16 cellular contexts compared by ENCODE assay signal in genomic region chrX:26653050-26653449, GRCh38.
"Had no signal": no experiment of that assay in that cellular context is flagged by ENCODE, and none has a peak within 500 bp of the region (broad histone marks: within the 10 kb centered on the region; RNA-seq: fewer than 3 reads in every experiment).

No MANE protein-coding gene starts in this region.

- DNase-seq: activated CD4-positive, alpha-beta T cell treated with anti-CD3 and anti-CD28 coated beads for 48 hours; activated CD4-positive, alpha-beta T cell treated with anti-CD3 and anti-CD28 coated beads, Interleukin-2, amount 50 U/mL, for 4 hours; activated CD4-positive, CD25-positive, alpha-beta regulatory T cell treated with anti-CD3 and anti-CD28 coated beads, Interleukin-2, amount 50 U/mL, for 72 hours; activated CD8-positive, alpha-beta memory T cell treated with anti-CD3 and anti-CD28 coated beads, Interleukin-2, amount 10 ng/mL, durations not matched to agents 7 days and 5 days; activated effector memory CD4-positive, alpha-beta T cell treated with Interleukin-2 at 50 U/mL for 16 hours; activated naive CD4-positive, alpha-beta T cell; activated T-cell treated with anti-CD3 and anti-CD28 coated beads, Interleukin-2, amount 50 U/mL, for 24 hours; amygdala; central memory CD4-positive, alpha-beta T cell; NCI-H1105; NCI-H1436; NCI-H2029 treated with DMSO at 0.1 percent for 48 hours; SIG-M5; T-helper 17 cell; T-helper 9 cell had no signal

- ATAC-seq: activated CD8-positive, alpha-beta memory T cell treated with anti-CD3 and anti-CD28 coated beads, Interleukin-2, amount 10 ng/mL, durations not matched to agents 7 days and 5 days; activated CD8-positive, alpha-beta T cell treated with anti-CD3 and anti-CD28 coated beads, Interleukin-2, amount 10 ng/mL, durations not matched to agents 7 days and 5 days; T-helper 17 cell had no signal
